In genomic region chr17:44344939-44345496, GRCh38 we compare ENCODE assay signal across 8 cellular contexts. TPM values are rescaled to one million over a fixed set of nuclear protein-coding genes. Genes with fewer than 3 reads are reported as not detected.
DNase-seq lines count a peak whose midpoint lies in the region; ATAC-seq, FAIRE-seq and TF ChIP-seq lines count a peak whose summit lies in the region.

GRN (plus strand) TSS chr17:44345302; CDS start chr17:44349165, 3,863 bp downstream.

- H3K27me3 ChIP-seq in right atrium auricular region (no peaks in the 10 kb centered on the region), psoas muscle (ENCODE audit: insufficient read depth in 3 of 3, low read length in 2 of 3) (no peaks in the 10 kb centered on the region)

- peaks cover 8% of the 10 kb centered on the region for H3K36me3 ChIP-seq in right atrium auricular region
- H3K36me3 ChIP-seq in psoas muscle (ENCODE audit: insufficient read depth in 1 of 2, low read depth in 1 of 2): peaks cover 0 to 13% of the 10 kb centered on the region in 2 donors

- H3K4me3 ChIP-seq in right atrium auricular region (peak within 1 kb of the TSS; percentile 71 to 82), psoas muscle (peak within 1 kb of the TSS; percentile 84)

- TF ChIP-seq CTCF in right atrium auricular region (IDR thresholded peaks at IDR 0.05): no peak
- TF ChIP-seq CTCF in psoas muscle (IDR thresholded peaks at IDR 0.05): no peak

- 0 to 1% (median 1%) methylated on average over 26 of the region's 26 CpGs for WGBS in psoas muscle, 3 donors

- H3K4me1 ChIP-seq in right atrium auricular region: peaks cover 0 to 18% of the 10 kb centered on the region in 2 donors
- H3K4me1 ChIP-seq in psoas muscle: peaks cover 5% of the 10 kb centered on the region

- H3K9me3 ChIP-seq in right atrium auricular region: no peaks in the 10 kb centered on the region
- no peaks in the 10 kb centered on the region for H3K9me3 ChIP-seq in psoas muscle

- H3K27ac ChIP-seq in right atrium auricular region (peak within 1 kb of the TSS; percentile 84 to 92), psoas muscle (peak within 1 kb of the TSS; percentile 86)

- peak; percentile 88 for TF ChIP-seq POLR2A in GM10847 (IDR thresholded peaks at IDR 0.05; ENCODE audit: extremely low read depth, insufficient read length)

- FAIRE-seq in urothelium cell line (lab: Jason Lieb, UNC): peak; percentile 63

- ATAC-seq in HG02759 (IDR thresholded peaks at IDR 0.05; ENCODE audit: unreplicated experiment) (peak; percentile 59), psoas muscle (peak; percentile 97 to 99 (median 98))

- peak; percentile 99 for DNase-seq in NCI-H1694 treated with DMSO at 0.1 percent for 48 hours (lab: John Stamatoyannopoulos, UW)
- DNase-seq in anterior cingulate cortex (lab: John Stamatoyannopoulos, UW): peak; percentile 74 to 99 (median 95)
- DNase-seq in right atrium auricular region (ENCODE audit: low spot score): peak; percentile 99
- DNase-seq in psoas muscle: peak; percentile 89 to 93
- peak; percentile 98 for DNase-seq in urothelium cell line (ENCODE audit: low spot score)

- intact Hi-C loops in T-helper 2 cell treated with Interferon-gamma antibody and Interleukin-4, amounts not matched to agents 100 ng/mL and 5 ng/mL, for 36 hours (cut with micrococcal nuclease): loop anchor here (1.0 to 2.0 kb wide), 2 partner anchors 14 to 145 kb away; no protein-coding TSS in a partner anchor
- intact Hi-C loops in psoas muscle (cut with DNase I): loop anchor here (5.0 kb wide), 3 partner anchors 133 to 203 kb away; partner anchors contain the start of gene HROB (in 1 of the 2)

RNA-seq across cellular contexts. Expression of gene GRN, which starts in this region (rescaled TPM):
- total RNA-seq in T-helper 2 cell treated with Interferon-gamma antibody and Interleukin-4, amounts not matched to agents 100 ng/mL and 5 ng/mL, for 36 hours: 41.7 and 44.2 TPM in 2 replicates
- total RNA-seq in right atrium auricular region (100 to 1,000 TPM; 258 to 290 TPM), psoas muscle (10 to 100 TPM; 37.2 to 61.0 (median 58.6) TPM)
- 10 to 100 TPM; 30.8 to 44.4 (median 31.6) TPM for polyA plus RNA-seq in psoas muscle

Comparison
In these comparisons a context has a peak if more than half of its experiments do, and no peak if none do; other contexts are left out.
1. Peak in every context shown above with its lines: DNase-seq, ATAC-seq, H3K4me3 ChIP-seq and H3K27ac ChIP-seq.